27 cellular contexts compared by ENCODE assay signal in the genomic region with DNA sequence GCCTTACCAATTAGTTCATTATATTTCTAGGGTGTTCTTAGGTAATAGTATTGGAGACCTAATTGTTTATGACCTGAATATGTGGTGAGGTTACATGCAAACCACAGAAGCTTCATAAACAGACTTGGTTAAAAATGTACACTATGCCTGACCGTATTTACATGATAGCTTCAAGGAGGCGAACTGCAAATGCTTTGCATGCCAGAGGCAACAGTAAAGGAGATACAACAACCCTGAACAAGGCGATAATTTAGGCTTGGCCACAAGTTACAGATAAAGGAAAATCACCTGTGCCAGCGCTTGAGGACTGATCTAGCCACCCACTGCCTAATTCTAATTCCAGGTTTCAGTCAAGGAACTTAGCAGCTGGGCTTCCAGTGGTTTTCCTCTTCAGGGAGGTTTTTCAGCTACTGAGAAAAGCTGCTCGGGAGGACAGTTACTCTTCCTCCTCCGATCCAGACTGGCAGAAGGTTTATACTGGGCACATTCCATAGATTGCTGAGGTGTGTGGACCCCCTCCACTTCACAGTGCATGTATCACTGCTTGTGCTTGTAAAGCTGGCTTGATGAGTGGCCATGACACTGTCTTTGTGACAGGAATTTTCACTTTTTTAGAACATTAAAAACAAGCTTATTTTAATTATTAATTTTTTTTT.
DNase-seq lines count a peak whose midpoint lies in the region; ATAC-seq, FAIRE-seq and TF ChIP-seq lines count a peak whose summit lies in the region.
"Had no signal": no experiment of that assay in that cellular context is flagged by ENCODE, and none has a peak within 500 bp of the region (broad histone marks: within the 10 kb centered on the region; RNA-seq: fewer than 3 reads in every experiment).

No MANE protein-coding gene starts in this region.

- ATAC-seq in naive thymus-derived CD8-positive, alpha-beta T cell, result no peak
- ATAC-seq in HG02852 (IDR thresholded peaks at IDR 0.05; ENCODE audit: unreplicated experiment), result no peak
- ATAC-seq: activated CD8-positive, alpha-beta memory T cell treated with anti-CD3 and anti-CD28 coated beads, Interleukin-2, amount 10 ng/mL, durations not matched to agents 7 days and 5 days; mucosa of descending colon; right cardiac atrium had no signal

- no peak for TF ChIP-seq EP300 in sigmoid colon (IDR thresholded peaks at IDR 0.05)

- in situ Hi-C loops in HAP-1 (cut with MboI; ENCODE audit: low sequenced_read_pairs), result no loop called here

- H3K27me3 Mint-ChIP-seq in naive thymus-derived CD8-positive, alpha-beta T cell, result peaks cover 5 to 14% (median 9%) of the 10 kb centered on the region in 5 donors

- 87 to 93% methylated on average over 6 of the region's 6 CpGs for WGBS in sigmoid colon, 2 donors

- POLR2A ChIA-PET in naive thymus-derived CD8-positive, alpha-beta T cell (lab: Charles Lee), result no interaction called here

- no peak overlapping the region for H3K4me3 Mint-ChIP-seq in naive thymus-derived CD8-positive, alpha-beta T cell
- H3K4me3 Mint-ChIP-seq: activated CD4-positive, alpha-beta T cell treated with anti-CD3 and anti-CD28 coated beads, Interleukin-2, amount 10 ng/mL, durations not matched to agents 7 days and 5 days; activated CD8-positive, alpha-beta memory T cell treated with anti-CD3 and anti-CD28 coated beads, Interleukin-2, amount 10 ng/mL, durations not matched to agents 7 days and 5 days; neural crest cell; T-helper 1 cell treated with Interleukin-12 subunit alpha and Interleukin-12 subunit beta and Interleukin-4 antibody, amounts not matched to agents 30 μg/mL and 1 μg/mL, for 36 hours had no signal

- no peak for FAIRE-seq in D721Med (lab: Jason Lieb, UNC)

- peaks cover 0 to 19% (median 0%) of the 10 kb centered on the region in 4 donors for H3K36me3 ChIP-seq in sigmoid colon
- H3K36me3 ChIP-seq in HAP-1 (replicated peaks), result no peaks in the 10 kb centered on the region
- H3K36me3 ChIP-seq: left ventricle myocardium inferior had no signal

- DNase-seq in ELF-1 (ENCODE audit: low read depth, low spot score) (peak; percentile 34), astrocyte of the hippocampus (ENCODE audit: low read depth, low spot score) (peak; percentile 63), islet precursor cell (peak; percentile 83), sigmoid colon (no peak), HAP-1 (ENCODE audit: low spot score in 2 of 2) (no peak), D721Med (ENCODE audit: insufficient read length, low spot score) (no peak)
- DNase-seq in naive thymus-derived CD8-positive, alpha-beta T cell, result no peak
- DNase-seq: activated CD4-positive, alpha-beta T cell treated with anti-CD3 and anti-CD28 coated beads, Interleukin-2, amount 10 ng/mL, durations not matched to agents 7 days and 5 days; activated CD8-positive, alpha-beta memory T cell treated with anti-CD3 and anti-CD28 coated beads, Interleukin-2, amount 10 ng/mL, durations not matched to agents 7 days and 5 days; activated naive CD4-positive, alpha-beta T cell treated with anti-CD3 and anti-CD28 coated beads, Interleukin-2, amount 50 U/mL, for 16 hours; cerebellar nuclear complex; DMS79 treated with DMSO at 0.1 percent for 48 hours; Kasumi-1; left ventricle myocardium inferior; mucosa of descending colon; NCI-H187 treated with DMSO at 0.1 percent for 48 hours; NCI-H748 treated with DMSO at 0.1 percent for 48 hours; right cardiac atrium; stomach had no signal

- H3K4me1 Mint-ChIP-seq in naive thymus-derived CD8-positive, alpha-beta T cell, result no peaks in the 10 kb centered on the region
- H3K4me1 Mint-ChIP-seq: activated CD4-positive, alpha-beta T cell treated with anti-CD3 and anti-CD28 coated beads, Interleukin-2, amount 10 ng/mL, durations not matched to agents 7 days and 5 days; activated CD8-positive, alpha-beta memory T cell treated with anti-CD3 and anti-CD28 coated beads, Interleukin-2, amount 10 ng/mL, durations not matched to agents 7 days and 5 days had no signal

- intact Hi-C loops in sigmoid colon (cut with DNase I), result no loop called here

- no peak for TF ChIP-seq POLR2A in sigmoid colon (IDR thresholded peaks at IDR 0.05)

- TF ChIP-seq CTCF in sigmoid colon (IDR thresholded peaks at IDR 0.05), result no peak
- TF ChIP-seq CTCF in D721Med (IDR thresholded peaks at IDR 0.05; ENCODE audit: insufficient read depth, missing control alignments), result no peak

- H3K27ac Mint-ChIP-seq in naive thymus-derived CD8-positive, alpha-beta T cell, result no peak overlapping the region
- H3K27ac Mint-ChIP-seq: activated CD4-positive, alpha-beta T cell treated with anti-CD3 and anti-CD28 coated beads, Interleukin-2, amount 10 ng/mL, durations not matched to agents 7 days and 5 days; activated CD8-positive, alpha-beta memory T cell treated with anti-CD3 and anti-CD28 coated beads, Interleukin-2, amount 10 ng/mL, durations not matched to agents 7 days and 5 days; T-helper 1 cell treated with Interleukin-12 subunit alpha and Interleukin-12 subunit beta and Interleukin-4 antibody, amounts not matched to agents 30 μg/mL and 1 μg/mL, for 36 hours had no signal

- H3K9me3 ChIP-seq in sigmoid colon (no peaks in the 10 kb centered on the region), HAP-1 (no peaks in the 10 kb centered on the region)
- H3K9me3 ChIP-seq: left ventricle myocardium inferior, mucosa of descending colon, stomach, tibial nerve had no signal

- H3K4me1 ChIP-seq in sigmoid colon, result peaks cover 0 to 56% (median 39%) of the 10 kb centered on the region in 4 donors
- no peaks in the 10 kb centered on the region for H3K4me1 ChIP-seq in HAP-1

- H3K27ac ChIP-seq in sigmoid colon, result peak overlapping the region; percentile 47 to 73 (median 66)
- H3K27ac ChIP-seq: epithelial cell of prostate, left ventricle myocardium inferior, parathyroid adenoma, RWPE1, SK-N-MC, stomach, tibial nerve had no signal

- no peak overlapping the region for H3K4me3 ChIP-seq in sigmoid colon
- no peak overlapping the region for H3K4me3 ChIP-seq in HAP-1
- H3K4me3 ChIP-seq: left ventricle myocardium inferior, mucosa of descending colon, SK-N-MC, stomach, tibial nerve had no signal

- no peaks in the 10 kb centered on the region for H3K36me3 Mint-ChIP-seq in naive thymus-derived CD8-positive, alpha-beta T cell
- H3K36me3 Mint-ChIP-seq: activated CD8-positive, alpha-beta memory T cell treated with anti-CD3 and anti-CD28 coated beads, Interleukin-2, amount 10 ng/mL, durations not matched to agents 7 days and 5 days had no signal

- H3K27me3 ChIP-seq in sigmoid colon (no peaks in the 10 kb centered on the region), HAP-1 (ENCODE audit: low read depth) (no peaks in the 10 kb centered on the region)
- H3K27me3 ChIP-seq: stomach, tibial nerve had no signal

- no peaks in the 10 kb centered on the region for H3K9me3 Mint-ChIP-seq in naive thymus-derived CD8-positive, alpha-beta T cell
- H3K9me3 Mint-ChIP-seq: activated CD4-positive, alpha-beta T cell treated with anti-CD3 and anti-CD28 coated beads, Interleukin-2, amount 10 ng/mL, durations not matched to agents 7 days and 5 days; neural crest cell; T-helper 1 cell treated with Interleukin-12 subunit alpha and Interleukin-12 subunit beta and Interleukin-4 antibody, amounts not matched to agents 30 μg/mL and 1 μg/mL, for 36 hours had no signal

Comparison
In these comparisons a context has a peak if more than half of its experiments do, and no peak if none do; other contexts are left out.
1. DNase-seq: peak in ELF-1 (single experiment), astrocyte of the hippocampus (single experiment) and islet precursor cell (single experiment); none in sigmoid colon (single experiment), HAP-1 (0 of 2), naive thymus-derived CD8-positive, alpha-beta T cell (0 of 10) and D721Med (single experiment).